In the genomic region with DNA sequence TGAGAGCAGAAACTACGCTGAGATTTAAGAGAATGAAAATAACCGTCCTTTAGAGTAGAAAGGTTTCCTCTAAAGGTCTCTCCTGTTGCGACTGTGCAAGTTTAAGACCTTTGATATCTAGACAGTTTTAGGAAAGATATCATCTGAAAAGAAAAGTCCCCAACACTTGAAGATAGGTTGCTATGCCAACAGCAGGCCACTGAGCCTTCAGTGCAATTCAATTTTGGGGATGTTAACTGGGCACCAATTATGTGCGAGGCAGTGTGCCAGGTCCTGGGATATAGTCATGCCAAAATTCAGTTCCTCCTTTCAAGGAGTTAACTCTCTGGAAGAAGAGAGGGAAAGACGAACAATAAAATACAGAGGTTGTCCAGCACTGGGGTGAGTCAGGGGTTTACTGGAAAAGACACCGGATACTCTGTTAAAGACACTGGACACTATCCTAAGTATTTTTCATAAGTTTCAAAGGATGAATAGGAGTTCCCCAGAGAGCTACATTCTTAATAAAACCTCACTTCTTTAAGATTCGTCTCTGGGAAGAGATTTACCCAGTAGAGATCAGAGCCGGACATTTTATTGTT, we compare ENCODE assay signal across 12 cellular contexts.
"Had no signal": no experiment of that assay in that cellular context is flagged by ENCODE, and none has a peak within 500 bp of the region (broad histone marks: within the 10 kb centered on the region; RNA-seq: fewer than 3 reads in every experiment).

No MANE protein-coding gene starts in this region.

- H3K4me3 ChIP-seq: transverse colon had no signal

- H3K36me3 ChIP-seq: transverse colon had no signal

- H3K9me3 ChIP-seq: transverse colon had no signal

- H3K27me3 ChIP-seq: transverse colon had no signal

- H3K27ac ChIP-seq: transverse colon had no signal

- ATAC-seq: activated T-cell treated with anti-CD3 and anti-CD28 coated beads, Interleukin-2, amount 50 U/mL, for 72 hours; left ventricle myocardium superior; stimulated activated effector memory CD8-positive, alpha-beta T cell treated with anti-CD3 and anti-CD28 coated beads, Interleukin-12 subunit alpha, Interleukin-12 subunit beta, amount 100 ng/mL, for 72 hours had no signal

- DNase-seq: activated CD4-positive, alpha-beta memory T cell treated with anti-CD3 and anti-CD28 coated beads for 36 hours; activated gamma-delta T cell treated with Interleukin-2 at 50 U/mL for 16 hours; activated naive CD8-positive, alpha-beta T cell treated with anti-CD3 and anti-CD28 coated beads for 36 hours; activated T-cell treated with anti-CD3 and anti-CD28 coated beads, Interleukin-2, amount 50 U/mL, for 72 hours; kidney; left ventricle myocardium superior; mesendoderm; posterior cingulate gyrus; substantia nigra; T1000; transverse colon had no signal
